Comparison of ENCODE assay signal across 1 cellular context in genomic region chr17:1630662-1631061, GRCh38.
TF ChIP-seq lines count a peak whose summit lies in the region.

No MANE protein-coding gene starts in this region.

TF ChIP-seq in GM23338, 12 proteins besides CTCF, POLR2A, EP300 and RAD21 (continued from another document):
- TF ChIP-seq ZNF462 (CRISPR knock-in tag; IDR thresholded peaks at IDR 0.05) (no peak), ZNF114 (CRISPR knock-in tag; IDR thresholded peaks at IDR 0.05) (no peak), NANOG (IDR thresholded peaks at IDR 0.05; ENCODE audit: borderline replicate concordance) (no peak), EZH2phosphoT487 (IDR thresholded peaks at IDR 0.05; ENCODE audit: unreplicated experiment) (no peak), EZH2 (IDR thresholded peaks at IDR 0.05; ENCODE audit: low read depth, unreplicated experiment) (no peak), ETS1 (IDR thresholded peaks at IDR 0.05) (no peak), REST (IDR thresholded peaks at IDR 0.05; ENCODE audit: unreplicated experiment) (no peak), JUNB (IDR thresholded peaks at IDR 0.05; ENCODE audit: unreplicated experiment) (no peak), STAT1 (IDR thresholded peaks at IDR 0.05; ENCODE audit: unreplicated experiment) (no peak)
